Comparison of ENCODE assay signal across 10 cellular contexts in genomic region chr5:124655211-124655880, GRCh38.
DNase-seq lines count a peak whose midpoint lies in the region; ATAC-seq and TF ChIP-seq lines count a peak whose summit lies in the region.
"Had no signal": no experiment of that assay in that cellular context is flagged by ENCODE, and none has a peak within 500 bp of the region (broad histone marks: within the 10 kb centered on the region; RNA-seq: fewer than 3 reads in every experiment).

No MANE protein-coding gene starts in this region.

- ATAC-seq in HG03045 (IDR thresholded peaks at IDR 0.05; ENCODE audit: unreplicated experiment) = no peak
- ATAC-seq in GM18517 (IDR thresholded peaks at IDR 0.05; ENCODE audit: unreplicated experiment) = no peak

- no peaks in the 10 kb centered on the region for H3K9me2 ChIP-seq in PC-9 (ENCODE audit: insufficient read depth)

- H4K20me1 ChIP-seq in PC-9 (ENCODE audit: insufficient read depth) = no peaks in the 10 kb centered on the region

- H3F3A ChIP-seq in PC-9 (ENCODE audit: insufficient read depth, low read depth) = peaks cover 48% of the 10 kb centered on the region; the same call in 1 of the 2 replicates

- peak overlapping the region; percentile 36; the same call in 1 of the 2 replicates for H3K4me3 ChIP-seq in PC-9

- peak overlapping the region; percentile 72 for H3K4me2 ChIP-seq in PC-9

- CTCF ChIA-PET in PC-9 (lab: Charles Lee) = interaction anchor here (0.6 kb wide), 1 partner anchor 55 kb away, joined by 3 read pairs; no protein-coding TSS in a partner anchor

- peaks cover 77% of the 10 kb centered on the region for H3K4me1 ChIP-seq in PC-9 (replicated peaks; ENCODE audit: insufficient read depth)

- no peaks in the 10 kb centered on the region for H3K9me3 ChIP-seq in PC-9 (ENCODE audit: insufficient read depth, low read depth)

- H3K36me3 ChIP-seq in PC-9 (ENCODE audit: low read depth) = no peaks in the 10 kb centered on the region

- intact Hi-C loops in PC-9 (cut with micrococcal nuclease; ENCODE audit: unreplicated experiment) = no loop called here

- no peak for TF ChIP-seq CTCF in PC-9 (conservative IDR thresholded peaks at IDR 0.05)

- H3K27ac ChIP-seq in PC-9 = peak overlapping the region; percentile 83
- H3K27ac ChIP-seq in substantia nigra (ENCODE audit: low read depth, low read length, poor library complexity, severe bottlenecking) = peak overlapping the region; percentile 9

- peak; percentile 92 for DNase-seq in NCI-H748 (lab: John Stamatoyannopoulos, UW; ENCODE audit: unreplicated experiment)
- DNase-seq in NCI-H748 treated with DMSO at 0.1 percent for 48 hours (lab: John Stamatoyannopoulos, UW) = no peak
- DNase-seq in PC-9 = no peak
- DNase-seq in fibroblast of gingiva (ENCODE audit: low read depth) = peak; percentile 87
- no peak for DNase-seq in substantia nigra (lab: John Stamatoyannopoulos, UW)
- no peak for DNase-seq in ureter (ENCODE audit: low spot score)
- DNase-seq: activated CD4-positive, alpha-beta memory T cell treated with anti-CD3 and anti-CD28 coated beads, Interleukin-2, amount 10 ng/mL, durations not matched to agents 7 days and 5 days; CD4-positive, alpha-beta T cell had no signal

- no peaks in the 10 kb centered on the region for H3K79me2 ChIP-seq in PC-9 (ENCODE audit: low read depth)

- no peak overlapping the region for H2AFZ ChIP-seq in PC-9

- no TSS peak for BruUV-seq in PC-9 (replicated peaks; lab: Mats Ljungman, UMichigan)

- POLR2A ChIA-PET in PC-9 (lab: Charles Lee; ENCODE audit: unreplicated experiment) = interaction anchor here (0.5 kb wide), 1 partner anchor 41 kb away, joined by 3 read pairs; no protein-coding TSS in a partner anchor

- H3K27me3 ChIP-seq in PC-9 (ENCODE audit: insufficient read depth, low read depth) = no peaks in the 10 kb centered on the region

Comparison
In these comparisons a context has a peak if more than half of its experiments do, and no peak if none do; other contexts are left out.
1. DNase-seq: peak in NCI-H748 (single experiment) and fibroblast of gingiva (single experiment); none in NCI-H748 treated with DMSO at 0.1 percent for 48 hours (single experiment), PC-9 (0 of 2), substantia nigra (0 of 49) and ureter (single experiment).